17 cellular contexts compared by ENCODE assay signal in the genomic region with DNA sequence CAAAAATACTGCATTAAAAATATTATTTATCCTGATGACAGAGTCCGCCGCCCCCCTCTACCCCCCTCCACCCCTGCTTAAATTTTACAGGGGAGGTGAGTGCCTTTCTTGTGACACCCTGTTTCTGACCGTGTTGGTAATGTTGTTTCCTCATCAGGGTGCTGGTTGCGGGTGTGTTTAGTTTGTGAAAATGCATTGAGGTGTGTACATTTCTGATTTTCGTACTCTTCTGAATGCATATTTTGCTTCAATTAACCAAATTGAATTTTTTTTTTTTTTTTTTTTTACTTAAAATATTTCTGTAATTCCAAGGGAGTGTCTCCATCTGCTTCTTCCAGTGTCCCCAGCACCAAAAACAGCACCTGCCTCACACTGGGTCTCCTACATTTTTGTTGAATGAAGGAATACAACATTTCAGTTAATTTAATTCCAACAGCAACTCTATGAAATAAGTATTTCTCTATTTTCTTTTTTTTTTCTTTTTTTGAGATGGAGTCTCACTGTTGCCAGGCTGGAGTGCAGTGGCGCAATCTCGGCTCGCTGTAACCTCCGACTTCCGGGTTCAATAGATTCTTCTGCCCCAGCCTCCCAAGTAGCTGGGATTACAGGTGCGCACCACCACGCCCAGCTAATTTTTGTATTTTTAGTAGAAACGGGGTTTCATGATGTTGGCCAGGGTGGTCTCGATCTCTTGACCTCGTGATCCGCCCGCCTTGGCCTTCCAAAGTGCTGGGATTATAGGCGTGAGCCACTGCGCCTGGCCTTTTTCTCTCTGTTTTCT. TPM values are rescaled to one million over a fixed set of nuclear protein-coding genes. Genes with fewer than 3 reads are reported as not detected.
DNase-seq lines count a peak whose midpoint lies in the region; ATAC-seq and TF ChIP-seq lines count a peak whose summit lies in the region.
"Had no signal": no experiment of that assay in that cellular context is flagged by ENCODE, and none has a peak within 500 bp of the region (broad histone marks: within the 10 kb centered on the region; RNA-seq: fewer than 3 reads in every experiment).

No MANE protein-coding gene starts in this region.

- no peaks in the 10 kb centered on the region for H4K20me1 ChIP-seq in mammary epithelial cell (ENCODE audit: insufficient read depth, low read length)

- H3K9me3 ChIP-seq in AG04450 (ENCODE audit: control insufficient read depth, insufficient read depth, low read length) (no peaks in the 10 kb centered on the region), HUES64 (ENCODE audit: insufficient read depth, low read depth, low read length) (no peaks in the 10 kb centered on the region), mammary epithelial cell (replicated peaks; ENCODE audit: insufficient read depth, low read length) (no peaks in the 10 kb centered on the region), muscle layer of colon (ENCODE audit: low read length) (no peaks in the 10 kb centered on the region)
- H3K9me3 ChIP-seq: body of pancreas, colonic mucosa, neutrophil had no signal

- H3K27ac ChIP-seq in AG04450 (ENCODE audit: low read depth, low read length), result peak overlapping the region; percentile 85
- peak overlapping the region; percentile 93; the same call in 1 of the 2 replicates for H3K27ac ChIP-seq in HUES64 (ENCODE audit: low read depth, low read length)
- H3K27ac ChIP-seq in mammary epithelial cell (ENCODE audit: insufficient read depth, low read depth, low read length), result peak overlapping the region; percentile 3
- H3K27ac ChIP-seq in muscle layer of colon (ENCODE audit: low read depth, low read length), result peak overlapping the region; percentile 85
- H3K27ac ChIP-seq: body of pancreas, colonic mucosa, neutrophil had no signal

- POLR2A ChIA-PET in AG04450 (lab: Yijun Ruan, JAX), result interaction anchor here (0.6 to 3.1 kb wide), 3 partner anchors 8 to 198 kb away, joined by 3 to 20 read pairs (median 4); a partner anchor contains a TSS

- in situ Hi-C loops in mammary epithelial cell (cut with MboI; ENCODE audit: low sequenced_read_pairs in 2 of 2), result no loop called here

- H3K9ac ChIP-seq in HUES64 (ENCODE audit: low read depth, low read length) (no peak overlapping the region), mammary epithelial cell (ENCODE audit: insufficient read depth, low read length) (no peak overlapping the region), muscle layer of colon (ENCODE audit: low read length) (no peak overlapping the region)

- no peak for DNase-seq in AG04450 (ENCODE audit: low read depth, low spot score)
- DNase-seq in mammary epithelial cell, result no peak
- DNase-seq in NCI-H2196 treated with DMSO at 0.1 percent for 48 hours (lab: John Stamatoyannopoulos, UW; ENCODE audit: unreplicated experiment), result no peak
- DNase-seq in NCI-H1105 (lab: John Stamatoyannopoulos, UW), result no peak
- DNase-seq in NCI-H2081 treated with DMSO at 0.1 percent for 48 hours (lab: John Stamatoyannopoulos, UW), result no peak
- DNase-seq: activated CD4-positive, alpha-beta T cell treated with anti-CD3 and anti-CD28 coated beads, Interleukin-2, amount 10 ng/mL, durations not matched to agents 24 days and 14 days; activated effector memory CD4-positive, alpha-beta T cell treated with Interleukin-2 at 50 U/mL for 16 hours; body of pancreas; colonic mucosa; endodermal cell; GDM1; NCI-H526 treated with DMSO at 0.1 percent for 48 hours; substantia nigra had no signal

- BruUV-seq in mammary epithelial cell (replicated peaks; lab: Mats Ljungman, UMichigan), result TSS peak; percentile 92

- TF ChIP-seq CTCF in AG04450 (IDR thresholded peaks at IDR 0.05; ENCODE audit: low read depth, low read length), result no peak
- no peak for TF ChIP-seq CTCF in mammary epithelial cell (conservative IDR thresholded peaks at IDR 0.05 in 1 of 2, IDR thresholded peaks at IDR 0.05 in 1 of 2; ENCODE audit: extremely low read depth in 1 of 2, insufficient read depth in 1 of 2, low read depth in 1 of 2, low read length in 2 of 2)

- peaks cover 42% of the 10 kb centered on the region for H3K4me1 ChIP-seq in HUES64 (ENCODE audit: insufficient read depth, low read length)
- peaks cover 46% of the 10 kb centered on the region for H3K4me1 ChIP-seq in mammary epithelial cell (ENCODE audit: insufficient read depth, low read length)
- peaks cover 23% of the 10 kb centered on the region for H3K4me1 ChIP-seq in muscle layer of colon (ENCODE audit: insufficient read depth, low read length)
- H3K4me1 ChIP-seq: colonic mucosa had no signal

- H3K4me3 ChIP-seq in AG04450 (ENCODE audit: low read depth, low read length) (no peak overlapping the region), HUES64 (ENCODE audit: low read length) (no peak overlapping the region), mammary epithelial cell (replicated peaks in 1 of 3; ENCODE audit: insufficient read depth in 1 of 3, low read depth in 2 of 3, low read length in 3 of 3) (no peak overlapping the region), muscle layer of colon (ENCODE audit: low read depth in 1 of 2, low read length in 2 of 2) (no peak overlapping the region)
- H3K4me3 ChIP-seq: body of pancreas, colonic mucosa had no signal

- intact Hi-C loops in mammary epithelial cell (cut with micrococcal nuclease), result no loop called here

- no peak overlapping the region for H2AFZ ChIP-seq in mammary epithelial cell (ENCODE audit: low read depth, low read length)

- CTCF ChIA-PET in AG04450 (lab: Charles Lee) (interaction anchor here (3.5 kb wide), 1 partner anchor 109 kb away, joined by 16 read pairs; no protein-coding TSS in a partner anchor), mammary epithelial cell (lab: Charles Lee; ENCODE audit: low non-redundant PET) (interaction anchor here (0.6 kb wide), 1 partner anchor 28 kb away, joined by 3 read pairs; no protein-coding TSS in a partner anchor)

- H3K27me3 ChIP-seq in AG04450 (ENCODE audit: control insufficient read depth, insufficient read depth, low read length), result no peaks in the 10 kb centered on the region
- H3K27me3 ChIP-seq in HUES64 (ENCODE audit: insufficient read depth, low read length), result no peaks in the 10 kb centered on the region
- no peaks in the 10 kb centered on the region for H3K27me3 ChIP-seq in mammary epithelial cell (ENCODE audit: insufficient read depth, low read length)
- H3K27me3 ChIP-seq in muscle layer of colon (ENCODE audit: control insufficient read depth in 1 of 2, insufficient read depth in 2 of 2, low read length in 2 of 2), result no peaks in the 10 kb centered on the region
- H3K27me3 ChIP-seq: body of pancreas, colonic mucosa had no signal

- H3K4me2 ChIP-seq in mammary epithelial cell (ENCODE audit: insufficient read depth, low read depth, low read length), result peak overlapping the region; percentile 13

- H3K36me3 ChIP-seq in HUES64 (ENCODE audit: insufficient read depth, low read length) (no peaks in the 10 kb centered on the region), mammary epithelial cell (ENCODE audit: insufficient read depth, low read length) (no peaks in the 10 kb centered on the region), muscle layer of colon (ENCODE audit: insufficient read depth, low read length) (no peaks in the 10 kb centered on the region)
- H3K36me3 ChIP-seq: colonic mucosa, neutrophil had no signal

- peaks cover 9% of the 10 kb centered on the region for H3K79me2 ChIP-seq in mammary epithelial cell (ENCODE audit: insufficient read depth, low read length)

- dilution Hi-C loops in mammary epithelial cell (cut with HindIII; ENCODE audit: low sequenced_read_pairs), result loop anchor here (5.0 kb wide), 1 partner anchor 38 kb away; no protein-coding TSS in a partner anchor

- ATAC-seq in HG03159 (IDR thresholded peaks at IDR 0.05; ENCODE audit: unreplicated experiment), result no peak
- ATAC-seq: body of pancreas had no signal

- 94% methylated on average over 16 of the region's 19 CpGs for WGBS in HUES64
- WGBS in mammary epithelial cell (ENCODE audit: low coverage, missing lambda C conversion rate), result 91% methylated on average over 19 of the region's 19 CpGs

RNA-seq across cellular contexts. Expression of a gene that starts 5.6 kb away (rescaled TPM):
- polyA plus RNA-seq in AG04450 (2011; rRNA removed) (114 and 140 TPM in 2 replicates), mammary epithelial cell (404 TPM)
- polyA minus RNA-seq in AG04450 (2011; rRNA and poly(A)+ RNA removed), result 125 and 154 TPM in 2 replicates
- 201 TPM for polyA plus RNA-seq in HUES64 (2013, experiment 1 of 2)
- polyA plus RNA-seq in HUES64 (2013, experiment 2 of 2), result 227 TPM
- 100 to 1,000 TPM; 471 to 738 TPM for total RNA-seq in mammary epithelial cell
- 456 TPM for polyA minus RNA-seq in mammary epithelial cell

Comparison
In these comparisons a context has a peak if more than half of its experiments do, and no peak if none do; other contexts are left out.
1. H3K27ac ChIP-seq: peak in every context shown above with its lines; median percentile 93 in HUES64; 85 in AG04450; 85 in muscle layer of colon; 3 in mammary epithelial cell.